Comparison of ENCODE assay signal across 7 cellular contexts in genomic region chr4:141962486-141962885, GRCh38.
"Had no signal": no experiment of that assay in that cellular context is flagged by ENCODE, and none has a peak within 500 bp of the region (broad histone marks: within the 10 kb centered on the region; RNA-seq: fewer than 3 reads in every experiment).

No MANE protein-coding gene starts in this region.

- H3K27me3 Mint-ChIP-seq: IgD-negative memory B cell had no signal

- H3K36me3 Mint-ChIP-seq: IgD-negative memory B cell had no signal

- H3K4me3 Mint-ChIP-seq: IgD-negative memory B cell had no signal

- H3K27ac Mint-ChIP-seq: IgD-negative memory B cell had no signal

- DNase-seq: IMR-90, KBM-7, KG1 had no signal

- H3K4me3 ChIP-seq: K562 had no signal

- ATAC-seq: HepG2, K562 had no signal

- H3K27ac ChIP-seq: HL-60 had no signal
